Comparison of ENCODE assay signal across 20 cellular contexts in genomic region chrX:2781698-2782097, GRCh38. TPM values are rescaled to one million over a fixed set of nuclear protein-coding genes. Genes with fewer than 3 reads are reported as not detected.
DNase-seq lines count a peak whose midpoint lies in the region; ATAC-seq and TF ChIP-seq lines count a peak whose summit lies in the region.
"Had no signal": no experiment of that assay in that cellular context is flagged by ENCODE, and none has a peak within 500 bp of the region (broad histone marks: within the 10 kb centered on the region; RNA-seq: fewer than 3 reads in every experiment).

No MANE protein-coding gene starts in this region.

- no peaks in the 10 kb centered on the region for H3K9me3 Mint-ChIP-seq in CD4-positive, alpha-beta T cell
- H3K9me3 Mint-ChIP-seq in stimulated activated naive B cell treated with anti-CD40 and anti-IgM and Interleukin-4, amounts not matched to agents 10 μg/mL and 1 μg/mL and 100 μg/mL, for 72 hours: no peaks in the 10 kb centered on the region
- H3K9me3 Mint-ChIP-seq: activated naive CD4-positive, alpha-beta T cell treated with anti-CD3 and anti-CD28 coated beads, Interleukin-2, amount 10 ng/mL, durations not matched to agents 7 days and 5 days had no signal

- no peak for DNase-seq in CD4-positive, alpha-beta T cell
- DNase-seq in hepatocyte (ENCODE audit: low spot score) (no peak), substantia nigra (lab: John Stamatoyannopoulos, UW) (no peak)
- DNase-seq in stimulated activated naive B cell treated with anti-CD40 and anti-IgM and Interleukin-4, amounts not matched to agents 10 μg/mL and 1 μg/mL and 100 μg/mL, for 72 hours: no peak
- DNase-seq: activated CD4-positive, CD25-positive, alpha-beta regulatory T cell treated with anti-CD3 and anti-CD28 coated beads, Interleukin-2, amount 50 U/mL, for 72 hours; activated CD8-positive, alpha-beta memory T cell treated with anti-CD3 and anti-CD28 coated beads, Interleukin-2, amount 50 U/mL, for 48 hours; activated naive CD4-positive, alpha-beta T cell treated with anti-CD3 and anti-CD28 coated beads, Interleukin-2, amount 10 ng/mL, durations not matched to agents 7 days and 5 days; cortex of kidney; erythroblast; glutamatergic neuron; islet precursor cell; NCI-H774; occipital lobe; upper lobe of left lung had no signal

- H3K36me3 ChIP-seq in HUES64 (ENCODE audit: insufficient read depth, low read length): no peaks in the 10 kb centered on the region
- no peaks in the 10 kb centered on the region for H3K36me3 ChIP-seq in hepatocyte (replicated peaks; ENCODE audit: insufficient read depth, low read depth)
- H3K36me3 ChIP-seq: upper lobe of left lung had no signal

- no peaks in the 10 kb centered on the region for H3K27me3 Mint-ChIP-seq in CD4-positive, alpha-beta T cell
- peaks cover 15 to 17% of the 10 kb centered on the region in 2 donors for H3K27me3 Mint-ChIP-seq in stimulated activated naive B cell treated with anti-CD40 and anti-IgM and Interleukin-4, amounts not matched to agents 10 μg/mL and 1 μg/mL and 100 μg/mL, for 72 hours

- no peak for TF ChIP-seq CTCF in CD4-positive, alpha-beta T cell (IDR thresholded peaks at IDR 0.05)
- no peak for TF ChIP-seq CTCF in hepatocyte (IDR thresholded peaks at IDR 0.05; ENCODE audit: poor library complexity)

- intact Hi-C loops in CD4-positive, alpha-beta T cell (cut with DNase I, micrococcal nuclease): no loop called here

- no peaks in the 10 kb centered on the region for H3K27me3 ChIP-seq in CD4-positive, alpha-beta T cell (ENCODE audit: control insufficient read depth, insufficient read depth, low read length)
- H3K27me3 ChIP-seq in HUES64 (ENCODE audit: insufficient read depth, low read length) (no peaks in the 10 kb centered on the region), hepatocyte (no peaks in the 10 kb centered on the region)
- H3K27me3 ChIP-seq: upper lobe of left lung had no signal

- H3K36me3 Mint-ChIP-seq in CD4-positive, alpha-beta T cell (ENCODE audit: low read depth): no peaks in the 10 kb centered on the region
- no peaks in the 10 kb centered on the region for H3K36me3 Mint-ChIP-seq in stimulated activated naive B cell treated with anti-CD40 and anti-IgM and Interleukin-4, amounts not matched to agents 10 μg/mL and 1 μg/mL and 100 μg/mL, for 72 hours
- H3K36me3 Mint-ChIP-seq: activated naive CD4-positive, alpha-beta T cell treated with anti-CD3 and anti-CD28 coated beads, Interleukin-2, amount 10 ng/mL, durations not matched to agents 7 days and 5 days had no signal

- peak overlapping the region; percentile 38 for H3K4me3 Mint-ChIP-seq in CD4-positive, alpha-beta T cell
- H3K4me3 Mint-ChIP-seq in stimulated activated naive B cell treated with anti-CD40 and anti-IgM and Interleukin-4, amounts not matched to agents 10 μg/mL and 1 μg/mL and 100 μg/mL, for 72 hours: no peak overlapping the region
- H3K4me3 Mint-ChIP-seq: activated naive CD4-positive, alpha-beta T cell treated with anti-CD3 and anti-CD28 coated beads, Interleukin-2, amount 10 ng/mL, durations not matched to agents 7 days and 5 days had no signal

- POLR2A ChIA-PET in CD4-positive, alpha-beta T cell (lab: Charles Lee): no interaction called here

- no peaks in the 10 kb centered on the region for H3K9me3 ChIP-seq in CD4-positive, alpha-beta T cell (ENCODE audit: control insufficient read depth, low read length)
- H3K9me3 ChIP-seq in HUES64 (ENCODE audit: insufficient read depth, low read depth, low read length) (no peaks in the 10 kb centered on the region), hepatocyte (ENCODE audit: low read depth) (no peaks in the 10 kb centered on the region)
- H3K9me3 ChIP-seq: upper lobe of left lung had no signal

- H3K9ac ChIP-seq in HUES64 (ENCODE audit: low read depth, low read length): no peak overlapping the region

- peaks cover 10% of the 10 kb centered on the region for H3K4me1 Mint-ChIP-seq in CD4-positive, alpha-beta T cell (ENCODE audit: low read depth)
- H3K4me1 Mint-ChIP-seq in stimulated activated naive B cell treated with anti-CD40 and anti-IgM and Interleukin-4, amounts not matched to agents 10 μg/mL and 1 μg/mL and 100 μg/mL, for 72 hours: no peaks in the 10 kb centered on the region

- no peak overlapping the region for H3K4me3 ChIP-seq in HUES64 (ENCODE audit: low read length)
- H3K4me3 ChIP-seq in hepatocyte: no peak overlapping the region
- H3K4me3 ChIP-seq: upper lobe of left lung had no signal

- no peaks in the 10 kb centered on the region for H4K20me1 ChIP-seq in hepatocyte (ENCODE audit: insufficient read depth, poor library complexity, severe bottlenecking)

- no peaks in the 10 kb centered on the region for H3K9me2 ChIP-seq in hepatocyte (replicated peaks; ENCODE audit: insufficient read depth)

- no peaks in the 10 kb centered on the region for H3K79me2 ChIP-seq in hepatocyte

- CTCF ChIA-PET in CD4-positive, alpha-beta T cell (lab: Charles Lee): no interaction called here

- peak overlapping the region; percentile 49 for H3K27ac Mint-ChIP-seq in CD4-positive, alpha-beta T cell
- no peak overlapping the region for H3K27ac Mint-ChIP-seq in stimulated activated naive B cell treated with anti-CD40 and anti-IgM and Interleukin-4, amounts not matched to agents 10 μg/mL and 1 μg/mL and 100 μg/mL, for 72 hours
- H3K27ac Mint-ChIP-seq: activated naive CD4-positive, alpha-beta T cell treated with anti-CD3 and anti-CD28 coated beads, Interleukin-2, amount 10 ng/mL, durations not matched to agents 7 days and 5 days had no signal

- no peak for ATAC-seq in CD4-positive, alpha-beta T cell (ENCODE audit: poor library complexity)
- ATAC-seq in GM19468 (IDR thresholded peaks at IDR 0.05; ENCODE audit: extremely low read depth, unreplicated experiment) (peak; percentile 46), GM21576 (IDR thresholded peaks at IDR 0.05; ENCODE audit: unreplicated experiment) (no peak), SK-N-SH treated with all-trans-retinoic acid at 6 μM for 48 hours (no peak)
- ATAC-seq in stimulated activated naive B cell treated with anti-CD40 and anti-IgM and Interleukin-4, amounts not matched to agents 10 μg/mL and 1 μg/mL and 100 μg/mL, for 72 hours (replicated peaks): no peak

- no peak overlapping the region for H3K27ac ChIP-seq in CD4-positive, alpha-beta T cell (ENCODE audit: low read depth, low read length)
- peak overlapping the region; percentile 83; the same call in 1 of the 2 replicates for H3K27ac ChIP-seq in HUES64 (ENCODE audit: low read depth, low read length)
- H3K27ac ChIP-seq in hepatocyte: peak overlapping the region; percentile 78
- no peak overlapping the region for H3K27ac ChIP-seq in substantia nigra (ENCODE audit: low read depth, low read length, poor library complexity, severe bottlenecking)

- H3K4me1 ChIP-seq in HUES64 (ENCODE audit: insufficient read depth, low read length): peaks cover 35% of the 10 kb centered on the region
- peaks cover 11% of the 10 kb centered on the region for H3K4me1 ChIP-seq in hepatocyte (ENCODE audit: insufficient read depth)
- H3K4me1 ChIP-seq: upper lobe of left lung had no signal

- 68% methylated on average over 6 of the region's 6 CpGs for WGBS in HUES64
- WGBS in hepatocyte (ENCODE audit: low lambda C conversion rate, missing lambda C conversion rate): 7% methylated on average over 6 of the region's 6 CpGs

- H2AFZ ChIP-seq in hepatocyte: peak overlapping the region; percentile 24

- H3K4me2 ChIP-seq in hepatocyte: peak overlapping the region; percentile 66

TF ChIP-seq in SK-N-SH treated with all-trans-retinoic acid at 6 μM for 48 hours, 23 proteins besides CTCF, POLR2A, EP300 and RAD21:
- no peak for TF ChIP-seq ZNF565 (CRISPR knock-in tag; conservative IDR thresholded peaks at IDR 0.05; ENCODE audit: low read depth)
- TF ChIP-seq TSHZ2 (CRISPR knock-in tag; IDR thresholded peaks at IDR 0.05): no peak

RNA-seq across cellular contexts. Expression of gene XG, which starts 29.9 kb away (rescaled TPM):
- total RNA-seq in CD4-positive, alpha-beta T cell: not detected
- not detected for polyA plus RNA-seq in HUES64 (2013, experiment 1 of 2)
- polyA plus RNA-seq in HUES64 (2013, experiment 2 of 2): not detected
- 0.12 and 0.53 TPM in 2 replicates for total RNA-seq in hepatocyte
- polyA plus RNA-seq in hepatocyte: 0.15 and 0.64 TPM in 2 replicates
- total RNA-seq: occipital lobe, RPMI7951 had no signal

RNA-seq across cellular contexts. Expression of gene GYG2, which starts 47.0 kb away (rescaled TPM):
- total RNA-seq in CD4-positive, alpha-beta T cell: not detected
- 42.5 TPM for polyA plus RNA-seq in HUES64 (2013, experiment 1 of 2)
- polyA plus RNA-seq in HUES64 (2013, experiment 2 of 2): 35.1 TPM
- 41.4 and 41.7 TPM in 2 replicates for total RNA-seq in hepatocyte
- 35.8 and 44.3 TPM in 2 replicates for polyA plus RNA-seq in hepatocyte
- total RNA-seq: T-helper 1 cell treated with Interleukin-12 subunit alpha and Interleukin-12 subunit beta and Interleukin-4 antibody, amounts not matched to agents 30 ng/mL and 1 ng/mL, for 36 hours had no signal

Comparison
In these comparisons a context has a peak if more than half of its experiments do, and no peak if none do; other contexts are left out.
1. H3K27ac ChIP-seq: peak in HUES64 (single experiment) and hepatocyte (single experiment); none in CD4-positive, alpha-beta T cell (single experiment) and substantia nigra (single experiment).
2. RNA of gene GYG2, which starts 47.0 kb away (total RNA-seq): 41.4 to 41.7 TPM in hepatocyte; not detected in CD4-positive, alpha-beta T cell; every median in the first group is over 10 times any median in the second.